Comparison of ENCODE assay signal across 17 cellular contexts in genomic region chr2:3586220-3586619, GRCh38. TPM values are rescaled to one million over a fixed set of nuclear protein-coding genes. Genes with fewer than 3 reads are reported as not detected.
DNase-seq lines count a peak whose midpoint lies in the region; TF ChIP-seq lines count a peak whose summit lies in the region.
"Had no signal": no experiment of that assay in that cellular context is flagged by ENCODE, and none has a peak within 500 bp of the region (broad histone marks: within the 10 kb centered on the region; RNA-seq: fewer than 3 reads in every experiment).

No MANE protein-coding gene starts in this region.

- H3K4me1 ChIP-seq in adipocyte (ENCODE audit: control insufficient read depth, insufficient read depth, low read length): peaks cover 32% of the 10 kb centered on the region
- peaks cover 6 to 23% (median 21%) of the 10 kb centered on the region in 4 donors for H3K4me1 ChIP-seq in esophagus muscularis mucosa
- H3K4me1 ChIP-seq in tibial artery: peaks cover 0 to 19% (median 5%) of the 10 kb centered on the region in 4 donors
- H3K4me1 ChIP-seq: BLaER1 treated with 17β-estradiol and CSF1 and Interleukin-3, amounts not matched to agents 10 nM and 100 nM had no signal

- H3K27me3 ChIP-seq in adipocyte (replicated peaks; ENCODE audit: control insufficient read depth, insufficient read depth, low read length) (no peaks in the 10 kb centered on the region), esophagus muscularis mucosa (no peaks in the 10 kb centered on the region), tibial artery (no peaks in the 10 kb centered on the region), MG63 (no peaks in the 10 kb centered on the region)
- H3K27me3 ChIP-seq: BLaER1 treated with 17β-estradiol and CSF1 and Interleukin-3, amounts not matched to agents 10 nM and 100 nM had no signal

- TF ChIP-seq CTCF in esophagus muscularis mucosa (IDR thresholded peaks at IDR 0.05) (no peak), osteocyte (IDR thresholded peaks at IDR 0.05) (no peak), tibial artery (IDR thresholded peaks at IDR 0.05) (no peak)

- TF ChIP-seq POLR2A in esophagus muscularis mucosa (IDR thresholded peaks at IDR 0.05; ENCODE audit: low read depth): no peak

- H3K4me3 Mint-ChIP-seq in osteocyte (ENCODE audit: unreplicated experiment): no peak overlapping the region
- H3K4me3 Mint-ChIP-seq: IgD-negative memory B cell, memory B cell, neural crest cell had no signal

- H3K4me3 ChIP-seq in adipocyte (ENCODE audit: low read length) (peak overlapping the region; percentile 71), esophagus muscularis mucosa (no peak overlapping the region), tibial artery (no peak overlapping the region), MG63 (no peak overlapping the region)
- H3K4me3 ChIP-seq: BLaER1 treated with 17β-estradiol and CSF1 and Interleukin-3, amounts not matched to agents 10 nM and 100 nM; GM23248 had no signal

- H3K4me1 Mint-ChIP-seq in osteocyte (ENCODE audit: unreplicated experiment): peaks cover 20% of the 10 kb centered on the region
- H3K4me1 Mint-ChIP-seq: IgD-negative memory B cell, memory B cell, neural crest cell had no signal

- DNase-seq in adipocyte (ENCODE audit: low read depth): no peak
- DNase-seq in esophagus muscularis mucosa (ENCODE audit: extremely low spot score): no peak
- DNase-seq in osteocyte (ENCODE audit: extremely low spot score, unreplicated experiment): no peak
- no peak for DNase-seq in tibial artery
- DNase-seq in C1 segment of cervical spinal cord (lab: John Stamatoyannopoulos, UW): no peak
- no peak for DNase-seq in MG63
- DNase-seq in SW 1271 (lab: John Stamatoyannopoulos, UW): no peak
- DNase-seq in anterior cingulate cortex (lab: John Stamatoyannopoulos, UW): no peak
- DNase-seq: amniotic stem cell; GM23248; NCI-H510A treated with DMSO at 0.1 percent for 48 hours; SIG-M5; stimulated activated CD4-positive, alpha-beta T cell treated with anti-CD3 and anti-CD28 coated beads, Interleukin-4, amount 100 ng/mL, for 24 hours had no signal

- H3K27ac ChIP-seq in esophagus muscularis mucosa (replicated peaks in 1 of 4) (peak overlapping the region; percentile 71 to 81 (median 74)), tibial artery (peak overlapping the region; percentile 64 to 80)
- H3K27ac ChIP-seq: BLaER1 treated with 17β-estradiol and CSF1 and Interleukin-3, amounts not matched to agents 10 nM and 100 nM; GM23248 had no signal

- 88% methylated on average over 16 of the region's 16 CpGs for WGBS in esophagus muscularis mucosa

- TF ChIP-seq EP300 in esophagus muscularis mucosa (IDR thresholded peaks at IDR 0.05): no peak

- H3K36me3 Mint-ChIP-seq in osteocyte (ENCODE audit: unreplicated experiment): peaks cover 18% of the 10 kb centered on the region

- peak overlapping the region; percentile 78 for H3K27ac Mint-ChIP-seq in osteocyte (ENCODE audit: unreplicated experiment)
- H3K27ac Mint-ChIP-seq: IgD-negative memory B cell, memory B cell had no signal

- no peaks in the 10 kb centered on the region for H3K27me3 Mint-ChIP-seq in osteocyte (ENCODE audit: unreplicated experiment)
- H3K27me3 Mint-ChIP-seq: IgD-negative memory B cell, memory B cell had no signal

- intact Hi-C loops in esophagus muscularis mucosa (cut with DNase I): loop anchor here (5.0 kb wide), 1 partner anchor 66 kb away; no protein-coding TSS in a partner anchor
- intact Hi-C loops in tibial artery (cut with DNase I; ENCODE audit: low total_unique reads): no loop called here

- peak overlapping the region; percentile 86 for H3K9ac ChIP-seq in adipocyte (ENCODE audit: low read length)
- H3K9ac ChIP-seq: BLaER1 treated with 17β-estradiol and CSF1 and Interleukin-3, amounts not matched to agents 10 nM and 100 nM; GM23248 had no signal

- peaks cover 32% of the 10 kb centered on the region for H3K36me3 ChIP-seq in adipocyte (ENCODE audit: control insufficient read depth, insufficient read depth, low read length, severe bottlenecking)
- H3K36me3 ChIP-seq in esophagus muscularis mucosa: peaks cover 9 to 27% (median 24%) of the 10 kb centered on the region in 4 donors
- H3K36me3 ChIP-seq in tibial artery: peaks cover 11 to 29% (median 12%) of the 10 kb centered on the region in 3 donors
- H3K36me3 ChIP-seq in MG63: peaks cover 38% of the 10 kb centered on the region

- H3K9me3 ChIP-seq in adipocyte (ENCODE audit: control insufficient read depth, low read length) (no peaks in the 10 kb centered on the region), esophagus muscularis mucosa (no peaks in the 10 kb centered on the region), tibial artery (no peaks in the 10 kb centered on the region), MG63 (no peaks in the 10 kb centered on the region)
- H3K9me3 ChIP-seq: BLaER1 treated with 17β-estradiol and CSF1 and Interleukin-3, amounts not matched to agents 10 nM and 100 nM had no signal

- H3K9me3 Mint-ChIP-seq in osteocyte (ENCODE audit: unreplicated experiment): no peaks in the 10 kb centered on the region
- H3K9me3 Mint-ChIP-seq: IgD-negative memory B cell, memory B cell, neural crest cell had no signal

RNA-seq across cellular contexts. Expression of gene COLEC11, which starts 8.7 kb away (rescaled TPM):
- total RNA-seq in esophagus muscularis mucosa (10 to 100 TPM in 1 of 4 donors, 1 to 10 TPM in 3; 2.1 to 19.1 (median 6.6) TPM), osteocyte (not detected in 2 replicates)
- total RNA-seq in MG63 (2014; rRNA removed; shearing (Covaris generic); ENCODE audit: low replicate concordance): 2.1 TPM in 1 of 2 replicates, not detected in the other
- total RNA-seq: GM23248, neural crest cell had no signal

RNA-seq across cellular contexts. Expression of gene RPS7, which starts 11.2 kb away (rescaled TPM):
- 1,000 to 10,000 TPM in 3 of 4 donors, 100 to 1,000 TPM in 1; 950 to 4,390 (median 2,121) TPM for total RNA-seq in esophagus muscularis mucosa
- 1,082 and 1,101 TPM in 2 replicates for total RNA-seq in osteocyte
- 3,110 and 4,078 TPM in 2 replicates for total RNA-seq in MG63 (2014; rRNA removed; shearing (Covaris generic); ENCODE audit: low replicate concordance)

RNA-seq across cellular contexts. Expression of gene RNASEH1, which starts 28.1 kb away (rescaled TPM):
- total RNA-seq in esophagus muscularis mucosa (10 to 100 TPM; 30.2 to 36.5 (median 34.5) TPM), osteocyte (24.6 and 25.5 TPM in 2 replicates)
- 26.0 and 71.0 TPM in 2 replicates for total RNA-seq in MG63 (2014; rRNA removed; shearing (Covaris generic); ENCODE audit: low replicate concordance)
